8 cellular contexts compared by ENCODE assay signal in the genomic region with DNA sequence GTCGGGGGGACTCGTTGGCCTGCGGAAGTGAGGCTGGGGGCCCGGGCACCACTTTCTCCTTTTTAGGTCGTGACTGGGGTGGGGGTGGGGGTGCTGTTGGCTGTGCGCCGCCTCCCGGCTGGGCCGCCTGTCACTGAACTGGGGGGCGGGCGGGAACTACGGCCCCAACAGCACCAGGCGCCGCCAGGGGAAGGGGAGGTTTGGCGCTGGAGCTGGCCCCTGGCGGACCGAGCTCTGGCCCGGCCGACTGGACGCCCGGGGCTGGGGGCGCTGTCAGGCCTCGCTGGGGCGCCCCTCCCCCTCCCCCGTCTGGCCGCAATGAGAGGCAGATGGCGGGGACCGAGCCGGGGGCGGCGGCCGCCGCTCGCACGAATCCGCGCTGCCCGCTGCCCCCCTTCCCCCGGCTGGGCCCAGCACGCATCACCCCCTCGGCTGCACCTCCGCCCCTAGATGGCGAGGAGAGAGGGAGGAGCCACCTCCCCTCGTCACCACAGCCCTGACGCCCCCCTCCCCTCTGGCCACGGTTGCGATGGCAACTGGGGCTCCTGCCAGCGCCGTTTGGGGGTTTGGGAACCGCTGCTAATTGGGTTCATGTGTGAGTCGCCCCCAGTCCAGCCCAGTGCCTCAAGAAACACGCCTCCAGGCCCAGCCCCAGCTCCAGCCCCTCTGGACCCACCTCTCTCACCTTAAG. TPM values are rescaled to one million over a fixed set of nuclear protein-coding genes. Genes with fewer than 3 reads are reported as not detected.
DNase-seq lines count a peak whose midpoint lies in the region; ATAC-seq and TF ChIP-seq lines count a peak whose summit lies in the region.

No MANE protein-coding gene starts in this region.

- intact Hi-C loops in activated T-helper 1 cell treated with anti-CD3 and anti-CD28 coated beads, Interleukin-12 subunit alpha, Interleukin-12 subunit beta, Interleukin-2, Interleukin-4 antibody, amounts not matched to agents 30 ng/mL and 10 ng/mL and 1 ng/mL, durations not matched to agents 14 hours and 24 hours and 36 hours (cut with micrococcal nuclease): no loop called here

- TF ChIP-seq POLR2A in GM18951 (IDR thresholded peaks at IDR 0.05; ENCODE audit: extremely low read depth, insufficient read depth, insufficient read length): peak; percentile 37

- POLR2A ChIA-PET in AG04449 (lab: Yijun Ruan, JAX): interaction anchor here (0.6 to 4.6 kb wide), 2 partner anchors 13 to 67 kb away, joined by 5 to 26 read pairs; no protein-coding TSS in a partner anchor

- TF ChIP-seq CTCF in AG04449 (IDR thresholded peaks at IDR 0.05; ENCODE audit: insufficient read depth, low read length, missing control alignments): no peak

- H3K27me3 ChIP-seq in SJSA1 (replicated peaks): no peaks in the 10 kb centered on the region
- H3K27me3 ChIP-seq in duodenal mucosa (ENCODE audit: control insufficient read depth in 1 of 2, insufficient read depth in 2 of 2, low read length in 2 of 2): no peaks in the 10 kb centered on the region
- peaks cover 18% of the 10 kb centered on the region for H3K27me3 ChIP-seq in thymus (ENCODE audit: control insufficient read depth, insufficient read depth)

- peaks cover 8% of the 10 kb centered on the region for H3K27me3 Mint-ChIP-seq in memory B cell
- peaks cover 48% of the 10 kb centered on the region for H3K27me3 Mint-ChIP-seq in activated T-helper 1 cell treated with anti-CD3 and anti-CD28 coated beads, Interleukin-12 subunit alpha, Interleukin-12 subunit beta, Interleukin-2, Interleukin-4 antibody, amounts not matched to agents 30 ng/mL and 10 ng/mL and 1 ng/mL, durations not matched to agents 14 hours and 24 hours and 36 hours (ENCODE audit: insufficient read depth)

- peak overlapping the region; percentile 84 for H3K27ac Mint-ChIP-seq in memory B cell
- no peak overlapping the region for H3K27ac Mint-ChIP-seq in activated T-helper 1 cell treated with anti-CD3 and anti-CD28 coated beads, Interleukin-12 subunit alpha, Interleukin-12 subunit beta, Interleukin-2, Interleukin-4 antibody, amounts not matched to agents 30 ng/mL and 10 ng/mL and 1 ng/mL, durations not matched to agents 14 hours and 24 hours and 36 hours

- H3K9me3 Mint-ChIP-seq in memory B cell: no peaks in the 10 kb centered on the region
- no peaks in the 10 kb centered on the region for H3K9me3 Mint-ChIP-seq in activated T-helper 1 cell treated with anti-CD3 and anti-CD28 coated beads, Interleukin-12 subunit alpha, Interleukin-12 subunit beta, Interleukin-2, Interleukin-4 antibody, amounts not matched to agents 30 ng/mL and 10 ng/mL and 1 ng/mL, durations not matched to agents 14 hours and 24 hours and 36 hours

- H3K4me3 ChIP-seq in AG04449 (ENCODE audit: low read depth, low read length): peak overlapping the region; percentile 88
- H3K4me3 ChIP-seq in SJSA1: peak overlapping the region; percentile 60
- H3K4me3 ChIP-seq in duodenal mucosa (ENCODE audit: low read depth in 1 of 2, low read length in 2 of 2): peak overlapping the region; percentile 58 to 70
- peak overlapping the region; percentile 43 for H3K4me3 ChIP-seq in thymus (ENCODE audit: low read length)

- in situ Hi-C loops in GM18951 (cut with MboI; ENCODE audit: low sequenced_read_pairs, unreplicated experiment): no loop called here

- H3K4me1 Mint-ChIP-seq in memory B cell: peaks cover 29% of the 10 kb centered on the region
- peaks cover 23% of the 10 kb centered on the region for H3K4me1 Mint-ChIP-seq in activated T-helper 1 cell treated with anti-CD3 and anti-CD28 coated beads, Interleukin-12 subunit alpha, Interleukin-12 subunit beta, Interleukin-2, Interleukin-4 antibody, amounts not matched to agents 30 ng/mL and 10 ng/mL and 1 ng/mL, durations not matched to agents 14 hours and 24 hours and 36 hours (ENCODE audit: low read depth)

- ATAC-seq in memory B cell (ENCODE audit: low read depth): peak; percentile 6
- no peak for ATAC-seq in GM18502 (IDR thresholded peaks at IDR 0.05; ENCODE audit: poor library complexity, unreplicated experiment)

- H3K4me3 Mint-ChIP-seq in memory B cell: peak overlapping the region; percentile 92
- H3K4me3 Mint-ChIP-seq in activated T-helper 1 cell treated with anti-CD3 and anti-CD28 coated beads, Interleukin-12 subunit alpha, Interleukin-12 subunit beta, Interleukin-2, Interleukin-4 antibody, amounts not matched to agents 30 ng/mL and 10 ng/mL and 1 ng/mL, durations not matched to agents 14 hours and 24 hours and 36 hours: no peak overlapping the region

- no peaks in the 10 kb centered on the region for H3K36me3 Mint-ChIP-seq in memory B cell
- H3K36me3 Mint-ChIP-seq in activated T-helper 1 cell treated with anti-CD3 and anti-CD28 coated beads, Interleukin-12 subunit alpha, Interleukin-12 subunit beta, Interleukin-2, Interleukin-4 antibody, amounts not matched to agents 30 ng/mL and 10 ng/mL and 1 ng/mL, durations not matched to agents 14 hours and 24 hours and 36 hours (ENCODE audit: low read depth): peaks cover 4% of the 10 kb centered on the region

- CTCF ChIA-PET in AG04449 (lab: Yijun Ruan, JAX): interaction anchor here (1.2 to 6.2 kb wide), 5 partner anchors 10 to 67 kb away, joined by 3 to 46 read pairs (median 5); no protein-coding TSS in a partner anchor

- peaks cover 33% of the 10 kb centered on the region for H3K4me1 ChIP-seq in SJSA1 (replicated peaks)
- H3K4me1 ChIP-seq in duodenal mucosa (ENCODE audit: control insufficient read depth in 1 of 2, insufficient read depth in 2 of 2, low read length in 2 of 2): peaks cover 12 to 16% of the 10 kb centered on the region in 2 donors
- H3K4me1 ChIP-seq in thymus (ENCODE audit: control insufficient read depth, insufficient read depth, low read length): peaks cover 12% of the 10 kb centered on the region

- H3K9ac ChIP-seq in duodenal mucosa (ENCODE audit: low read depth in 1 of 2, low read length in 2 of 2): peak overlapping the region; percentile 51 to 56

- peak; percentile 26 for DNase-seq in AG04449 (ENCODE audit: low read depth, low spot score)
- peak; percentile 60 to 71 for DNase-seq in SJSA1 (ENCODE audit: low read depth in 1 of 2, low spot score in 2 of 2)
- peak; percentile 21 to 45 for DNase-seq in memory B cell (ENCODE audit: low spot score in 2 of 2)
- DNase-seq in activated T-helper 1 cell treated with anti-CD3 and anti-CD28 coated beads, Interleukin-12 subunit alpha, Interleukin-12 subunit beta, Interleukin-2, Interleukin-4 antibody, amounts not matched to agents 30 ng/mL and 10 ng/mL and 1 ng/mL, durations not matched to agents 14 hours and 24 hours and 36 hours (ENCODE audit: low spot score): no peak

- H3K36me3 ChIP-seq in SJSA1: peaks cover 25% of the 10 kb centered on the region
- no peaks in the 10 kb centered on the region for H3K36me3 ChIP-seq in duodenal mucosa (ENCODE audit: control insufficient read depth in 1 of 2, insufficient read depth in 2 of 2, low read length in 2 of 2)
- no peaks in the 10 kb centered on the region for H3K36me3 ChIP-seq in thymus (ENCODE audit: control insufficient read depth, insufficient read depth)

- H3K27ac ChIP-seq in SJSA1: peak overlapping the region; percentile 75
- peak overlapping the region; percentile 50 for H3K27ac ChIP-seq in duodenal mucosa (ENCODE audit: low read depth, low read length)
- no peak overlapping the region for H3K27ac ChIP-seq in thymus (ENCODE audit: low read depth)

- 2% methylated on average over 52 of the region's 52 CpGs for WGBS in thymus

- H3K9me3 ChIP-seq in SJSA1 (replicated peaks) (no peaks in the 10 kb centered on the region), duodenal mucosa (ENCODE audit: control insufficient read depth in 1 of 2, low read length in 2 of 2) (no peaks in the 10 kb centered on the region), thymus (ENCODE audit: control insufficient read depth) (no peaks in the 10 kb centered on the region)

RNA-seq across cellular contexts. Expression of gene NFATC4, which starts 0.7 kb away (rescaled TPM):
- 14.6 and 23.6 TPM in 2 replicates for total RNA-seq in SJSA1 (2014; rRNA removed; shearing (Covaris generic))
- polyA plus RNA-seq in thymus: 79.8 TPM
- not detected in 2 replicates for total RNA-seq in activated T-helper 1 cell treated with anti-CD3 and anti-CD28 coated beads, Interleukin-12 subunit alpha, Interleukin-12 subunit beta, Interleukin-2, Interleukin-4 antibody, amounts not matched to agents 30 ng/mL and 10 ng/mL and 1 ng/mL, durations not matched to agents 14 hours and 24 hours and 36 hours

RNA-seq across cellular contexts. Expression of gene RIPK3, which starts 28.9 kb away (rescaled TPM):
- not detected in 2 replicates for total RNA-seq in SJSA1 (2014; rRNA removed; shearing (Covaris generic))
- 15.2 TPM for polyA plus RNA-seq in thymus
- total RNA-seq in activated T-helper 1 cell treated with anti-CD3 and anti-CD28 coated beads, Interleukin-12 subunit alpha, Interleukin-12 subunit beta, Interleukin-2, Interleukin-4 antibody, amounts not matched to agents 30 ng/mL and 10 ng/mL and 1 ng/mL, durations not matched to agents 14 hours and 24 hours and 36 hours: 14.3 and 14.5 TPM in 2 replicates

RNA-seq across cellular contexts. Expression of gene NYNRIN, which starts 30.1 kb away (rescaled TPM):
- 0.87 and 1.2 TPM in 2 replicates for total RNA-seq in SJSA1 (2014; rRNA removed; shearing (Covaris generic))
- polyA plus RNA-seq in thymus: 4.3 TPM
- 0.02 TPM in 1 of 2 replicates, not detected in the other for total RNA-seq in activated T-helper 1 cell treated with anti-CD3 and anti-CD28 coated beads, Interleukin-12 subunit alpha, Interleukin-12 subunit beta, Interleukin-2, Interleukin-4 antibody, amounts not matched to agents 30 ng/mL and 10 ng/mL and 1 ng/mL, durations not matched to agents 14 hours and 24 hours and 36 hours

RNA-seq across cellular contexts. Expression of gene ADCY4, which starts 33.8 kb away (rescaled TPM):
- not detected in 2 replicates for total RNA-seq in SJSA1 (2014; rRNA removed; shearing (Covaris generic))
- 17.6 TPM for polyA plus RNA-seq in thymus
- total RNA-seq in activated T-helper 1 cell treated with anti-CD3 and anti-CD28 coated beads, Interleukin-12 subunit alpha, Interleukin-12 subunit beta, Interleukin-2, Interleukin-4 antibody, amounts not matched to agents 30 ng/mL and 10 ng/mL and 1 ng/mL, durations not matched to agents 14 hours and 24 hours and 36 hours: 0.93 and 1.5 TPM in 2 replicates

RNA-seq across cellular contexts. Expression of gene LTB4R, which starts 57.4 kb away (rescaled TPM):
- total RNA-seq in SJSA1 (2014; rRNA removed; shearing (Covaris generic)): 0.81 and 2.1 TPM in 2 replicates
- 73.3 TPM for polyA plus RNA-seq in thymus
- total RNA-seq in activated T-helper 1 cell treated with anti-CD3 and anti-CD28 coated beads, Interleukin-12 subunit alpha, Interleukin-12 subunit beta, Interleukin-2, Interleukin-4 antibody, amounts not matched to agents 30 ng/mL and 10 ng/mL and 1 ng/mL, durations not matched to agents 14 hours and 24 hours and 36 hours: 10.1 and 11.1 TPM in 2 replicates

Comparison
In these comparisons a context has a peak if more than half of its experiments do, and no peak if none do; other contexts are left out.
1. RNA of gene NFATC4, which starts 0.7 kb away (total RNA-seq): 14.6 to 23.6 TPM in SJSA1; not detected in activated T-helper 1 cell treated with anti-CD3 and anti-CD28 coated beads, Interleukin-12 subunit alpha, Interleukin-12 subunit beta, Interleukin-2, Interleukin-4 antibody, amounts not matched to agents 30 ng/mL and 10 ng/mL and 1 ng/mL, durations not matched to agents 14 hours and 24 hours and 36 hours; every median in the first group is over 10 times any median in the second.
2. RNA of gene RIPK3, which starts 28.9 kb away (total RNA-seq): 14.3 to 14.5 TPM in activated T-helper 1 cell treated with anti-CD3 and anti-CD28 coated beads, Interleukin-12 subunit alpha, Interleukin-12 subunit beta, Interleukin-2, Interleukin-4 antibody, amounts not matched to agents 30 ng/mL and 10 ng/mL and 1 ng/mL, durations not matched to agents 14 hours and 24 hours and 36 hours; not detected in SJSA1; every median in the first group is over 10 times any median in the second.
3. Peak in every context shown above with its lines, with median percentiles within 50 percentile points of each other: H3K4me3 ChIP-seq.